8 cellular contexts compared by ENCODE assay signal in the genomic region with DNA sequence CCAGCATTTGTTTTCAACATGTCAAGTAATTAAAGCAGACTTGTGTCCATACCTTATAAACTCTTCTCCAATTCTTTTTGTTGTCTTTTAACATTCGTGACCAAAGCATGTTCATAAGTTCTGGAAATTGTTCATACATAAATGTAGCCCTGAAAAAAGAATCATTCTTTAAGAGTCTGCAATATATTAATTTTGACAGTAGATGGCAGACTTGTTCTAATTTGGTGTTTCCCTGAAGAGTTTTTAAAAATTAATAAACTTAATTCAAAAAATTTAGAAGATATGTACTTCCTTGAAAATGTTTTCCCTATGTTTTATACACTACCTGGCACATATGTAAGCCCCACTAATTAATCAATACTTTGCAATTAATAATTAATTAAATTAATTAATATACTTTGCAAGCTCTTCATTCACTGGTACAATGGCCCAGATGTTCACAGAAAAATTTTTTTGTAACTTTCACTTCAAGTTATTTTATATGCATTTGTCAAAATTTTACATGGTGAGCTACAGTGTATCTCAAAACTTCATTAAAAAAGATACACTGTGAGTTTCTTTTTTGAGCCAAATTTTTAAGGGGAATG. TPM values are rescaled to one million over a fixed set of nuclear protein-coding genes. Genes with fewer than 3 reads are reported as not detected.
A peak's percentile ranks its signal among the peaks of the same experiment; 100 is the strongest.
DNase-seq lines count a peak whose midpoint lies in the region; ATAC-seq, FAIRE-seq and TF ChIP-seq lines count a peak whose summit lies in the region.

No MANE protein-coding gene starts in this region.

- no peaks in the 10 kb centered on the region for H3K27me3 Mint-ChIP-seq in type B pancreatic cell

- H3K27me3 ChIP-seq in cardiac muscle cell (no peaks in the 10 kb centered on the region), right cardiac atrium (ENCODE audit: control insufficient read depth, insufficient read depth) (no peaks in the 10 kb centered on the region), Peyer's patch (no peaks in the 10 kb centered on the region)

- H3K4me3 ChIP-seq in cardiac muscle cell, result no peak overlapping the region
- H3K4me3 ChIP-seq in right cardiac atrium (ENCODE audit: low read length), result no peak overlapping the region
- H3K4me3 ChIP-seq in Peyer's patch, result no peak overlapping the region

- H3K36me3 Mint-ChIP-seq in type B pancreatic cell, result peaks cover 8% of the 10 kb centered on the region

- FAIRE-seq in frontal cortex (lab: Jason Lieb, UNC), result peak; percentile 95

- H3K4me3 Mint-ChIP-seq in type B pancreatic cell, result no peak overlapping the region

- DNase-seq in cardiac muscle cell (ENCODE audit: low read depth in 1 of 2, low spot score in 1 of 2), result peak; percentile 10 to 32
- no peak for DNase-seq in right cardiac atrium
- DNase-seq in Peyer's patch, result no peak
- DNase-seq in frontal cortex (ENCODE audit: low spot score in 2 of 2), result no peak
- no peak for DNase-seq in type B pancreatic cell (ENCODE audit: extremely low spot score, unreplicated experiment)
- DNase-seq in cerebellar nuclear complex (lab: John Stamatoyannopoulos, UW), result no peak

- WGBS in right cardiac atrium, result 35% methylated on average over 1 of the region's 1 CpG

- intact Hi-C loops in right cardiac atrium (cut with DNase I), result loop anchor here in 3 of 4 donors (5.0 to 10.0 kb wide), 4 partner anchors 98 to 1318 kb away; no protein-coding TSS in a partner anchor

- H3K36me3 ChIP-seq in cardiac muscle cell (peaks cover 22% of the 10 kb centered on the region), Peyer's patch (peaks cover 0 to 44% (median 0%) of the 10 kb centered on the region in 3 donors)

- no peak for TF ChIP-seq POLR2A in Peyer's patch (IDR thresholded peaks at IDR 0.05)

- H3K4me1 ChIP-seq in cardiac muscle cell (ENCODE audit: low read depth), result no peaks in the 10 kb centered on the region
- peaks cover under 1% of the 10 kb centered on the region for H3K4me1 ChIP-seq in right cardiac atrium (ENCODE audit: control insufficient read depth, insufficient read depth, low read length)
- peaks cover 0 to 4% (median 0%) of the 10 kb centered on the region in 4 donors for H3K4me1 ChIP-seq in Peyer's patch

- no peak overlapping the region for H3K27ac Mint-ChIP-seq in type B pancreatic cell

- H3K9me3 ChIP-seq in cardiac muscle cell (ENCODE audit: low read depth), result no peaks in the 10 kb centered on the region
- no peaks in the 10 kb centered on the region for H3K9me3 ChIP-seq in right cardiac atrium (ENCODE audit: control insufficient read depth, low read length)
- H3K9me3 ChIP-seq in Peyer's patch, result no peaks in the 10 kb centered on the region

- no peak for ATAC-seq in right cardiac atrium
- no peak for ATAC-seq in GM21381 (IDR thresholded peaks at IDR 0.05; ENCODE audit: unreplicated experiment)
- ATAC-seq in GM21737 (IDR thresholded peaks at IDR 0.05; ENCODE audit: unreplicated experiment), result no peak

- no peak overlapping the region for H3K27ac ChIP-seq in cardiac muscle cell
- no peak overlapping the region for H3K27ac ChIP-seq in right cardiac atrium (ENCODE audit: low read length)
- H3K27ac ChIP-seq in Peyer's patch, result no peak overlapping the region

- TF ChIP-seq CTCF in cardiac muscle cell (IDR thresholded peaks at IDR 0.05; ENCODE audit: low read depth, low read length) (peak; percentile 42), Peyer's patch (IDR thresholded peaks at IDR 0.05) (peak; percentile 17 to 66 (median 59)), type B pancreatic cell (conservative IDR thresholded peaks at IDR 0.05) (peak; percentile 85)

- H3K4me1 Mint-ChIP-seq in type B pancreatic cell (ENCODE audit: unreplicated experiment), result peaks cover 28% of the 10 kb centered on the region

- H3K9me3 Mint-ChIP-seq in type B pancreatic cell, result no peaks in the 10 kb centered on the region

RNA-seq across cellular contexts. Expression of a gene that starts 42.2 kb away (rescaled TPM):
- 47.0 and 56.2 TPM in 2 replicates for total RNA-seq in cardiac muscle cell
- 51.7 and 56.7 TPM in 2 replicates for polyA plus RNA-seq in cardiac muscle cell
- total RNA-seq in right cardiac atrium, result 10 to 100 TPM; 58.6 to 77.0 (median 61.2) TPM
- 27.0 TPM for polyA plus RNA-seq in right cardiac atrium
- 100 to 1,000 TPM; 115 to 177 (median 133) TPM for total RNA-seq in Peyer's patch
- 56.3 TPM for total RNA-seq in frontal cortex
- 81.8 and 88.8 TPM in 2 replicates for total RNA-seq in type B pancreatic cell (ENCODE audit: low replicate concordance)

Comparison
In these comparisons a context has a peak if more than half of its experiments do, and no peak if none do; other contexts are left out.
1. DNase-seq: peak in cardiac muscle cell (2 of 2); none in right cardiac atrium (0 of 3), Peyer's patch (0 of 3), frontal cortex (0 of 2), type B pancreatic cell (single experiment) and cerebellar nuclear complex (0 of 2).
2. Peak in every context shown above with its lines, with median percentiles within 50 percentile points of each other: CTCF ChIP-seq.